In the genomic region with DNA sequence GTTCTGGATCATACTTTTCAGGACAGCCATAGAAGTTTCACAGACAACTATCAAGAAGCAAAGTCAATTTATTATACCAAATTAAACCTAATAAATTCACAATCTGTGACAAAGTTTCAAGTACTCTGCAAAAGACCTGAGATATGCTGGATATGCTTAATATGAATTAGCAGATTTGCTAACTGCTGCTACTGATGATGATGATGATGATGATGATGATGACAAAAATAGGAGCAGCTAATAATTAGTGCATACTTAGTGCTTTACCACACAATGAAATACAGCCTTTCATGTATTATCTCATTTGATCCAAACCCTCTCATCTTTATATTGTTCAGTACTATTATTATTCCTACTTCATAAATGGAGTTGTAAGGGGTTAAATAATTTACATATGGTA, we compare ENCODE assay signal across 34 cellular contexts.
"Had no signal": no experiment of that assay in that cellular context is flagged by ENCODE, and none has a peak within 500 bp of the region (broad histone marks: within the 10 kb centered on the region; RNA-seq: fewer than 3 reads in every experiment).

No MANE protein-coding gene starts in this region.

- H3K4me3 ChIP-seq: MG63 had no signal

- H3K27me3 ChIP-seq: MG63 had no signal

- H3K36me3 ChIP-seq: MG63 had no signal

- DNase-seq: Karpas-422, Kasumi-1, MG63, MM.1S, MV-4-11, NCI-H1048, NCI-H1092, NCI-H1092 treated with DMSO at 0.1 percent for 48 hours, NCI-H1105, NCI-H1105 treated with DMSO at 0.1 percent for 48 hours, NCI-H1417, NCI-H1417 treated with DMSO at 0.1 percent for 48 hours, NCI-H1436, NCI-H1436 treated with DMSO at 0.1 percent for 48 hours, NCI-H146, NCI-H1694, NCI-H1694 treated with DMSO at 0.1 percent for 48 hours, NCI-H187, NCI-H187 treated with DMSO at 0.1 percent for 48 hours, NCI-H1930, NCI-H2029, NCI-H2029 treated with DMSO at 0.1 percent for 48 hours, NCI-H2081, NCI-H2081 treated with DMSO at 0.1 percent for 48 hours, NCI-H2107, NCI-H2171, NCI-H2171 treated with DMSO at 0.1 percent for 48 hours, NCI-H2227 treated with DMSO at 0.1 percent for 48 hours, NCI-H226, NCI-H345, NCI-H446, NCI-H446 treated with DMSO at 0.1 percent for 48 hours, NCI-H510A, NCI-H510A treated with DMSO at 0.1 percent for 48 hours had no signal

- H3K9me3 ChIP-seq: MG63 had no signal
